ENCODE assay signal across 15 cellular contexts in the genomic region with DNA sequence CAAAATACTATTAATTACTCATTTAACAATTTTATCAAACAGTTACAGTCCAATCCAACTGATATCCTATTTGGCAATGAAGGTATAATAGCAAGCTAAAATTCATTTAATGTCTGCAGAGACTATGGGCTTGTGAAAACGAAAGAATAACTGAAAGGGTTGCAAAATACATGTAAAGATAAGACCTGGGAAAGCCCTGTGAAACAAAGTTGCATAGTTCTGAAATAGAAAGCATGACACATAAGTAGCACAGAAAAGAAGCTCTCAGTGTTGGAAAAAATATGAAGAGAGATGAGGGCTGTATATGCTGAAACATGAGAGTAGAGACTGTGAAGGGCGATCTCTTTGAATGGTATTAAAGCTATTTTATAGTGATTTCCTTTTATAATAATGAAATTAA.
DNase-seq lines count a peak whose midpoint lies in the region; ATAC-seq and TF ChIP-seq lines count a peak whose summit lies in the region.
"Had no signal": no experiment of that assay in that cellular context is flagged by ENCODE, and none has a peak within 500 bp of the region (broad histone marks: within the 10 kb centered on the region; RNA-seq: fewer than 3 reads in every experiment).

No MANE protein-coding gene starts in this region.

- no peak overlapping the region for H3K4me3 Mint-ChIP-seq in activated T-helper 17 cell treated with anti-CD3 and anti-CD28 coated beads, Interleukin-2, amount 50 U/mL, for 72 hours
- H3K4me3 Mint-ChIP-seq: activated naive CD8-positive, alpha-beta T cell treated with anti-CD3 and anti-CD28 coated beads, Interleukin-2, amount 10 ng/mL, durations not matched to agents 7 days and 5 days; dendritic cell treated with granulocyte-macrophage colony-stimulating factor and Interleukin-4, amounts not matched to agents 40 ng/mL and 50 ng/mL, for 4 days; stimulated activated naive CD8-positive, alpha-beta T cell treated with anti-CD3 and anti-CD28 coated beads, Interleukin-15, Interleukin-2, amounts not matched to agents 100 ng/mL and 50 ng/mL, for 24 hours had no signal

- DNase-seq in EL (peak; percentile 20), UCSD-AML1 (lab: John Stamatoyannopoulos, UW; ENCODE audit: unreplicated experiment) (no peak), ascending aorta (ENCODE audit: low spot score in 2 of 2) (no peak), amygdala (lab: John Stamatoyannopoulos, UW) (no peak)
- no peak for DNase-seq in activated naive CD4-positive, alpha-beta T cell treated with anti-CD3 and anti-CD28 coated beads, Interleukin-2, amount 50 U/mL, for 72 hours (ENCODE audit: low spot score in 2 of 2)
- DNase-seq: activated naive CD8-positive, alpha-beta T cell treated with anti-CD3 and anti-CD28 coated beads, Interleukin-2, amount 10 ng/mL, durations not matched to agents 7 days and 5 days; DMS153; foreskin keratinocyte; mucosa of descending colon; stimulated activated CD4-positive, alpha-beta T cell treated with anti-CD3 and anti-CD28 coated beads, Interleukin-4, amount 100 ng/mL, for 4 hours had no signal

- TF ChIP-seq CTCF in ascending aorta (IDR thresholded peaks at IDR 0.05) = no peak

- no peaks in the 10 kb centered on the region for H3K4me1 ChIP-seq in ascending aorta
- H3K4me1 ChIP-seq: foreskin keratinocyte had no signal

- H3K27ac Mint-ChIP-seq in activated T-helper 17 cell treated with anti-CD3 and anti-CD28 coated beads, Interleukin-2, amount 50 U/mL, for 72 hours = no peak overlapping the region
- H3K27ac Mint-ChIP-seq in activated naive CD4-positive, alpha-beta T cell treated with anti-CD3 and anti-CD28 coated beads, Interleukin-2, amount 50 U/mL, for 72 hours = no peak overlapping the region
- H3K27ac Mint-ChIP-seq: activated naive CD8-positive, alpha-beta T cell treated with anti-CD3 and anti-CD28 coated beads, Interleukin-2, amount 10 ng/mL, durations not matched to agents 7 days and 5 days; dendritic cell treated with granulocyte-macrophage colony-stimulating factor and Interleukin-4, amounts not matched to agents 40 ng/mL and 50 ng/mL, for 4 days; stimulated activated naive CD8-positive, alpha-beta T cell treated with anti-CD3 and anti-CD28 coated beads, Interleukin-15, Interleukin-2, amounts not matched to agents 100 ng/mL and 50 ng/mL, for 24 hours had no signal

- no peaks in the 10 kb centered on the region for H3K9me3 Mint-ChIP-seq in activated T-helper 17 cell treated with anti-CD3 and anti-CD28 coated beads, Interleukin-2, amount 50 U/mL, for 72 hours
- no peaks in the 10 kb centered on the region for H3K9me3 Mint-ChIP-seq in activated naive CD4-positive, alpha-beta T cell treated with anti-CD3 and anti-CD28 coated beads, Interleukin-2, amount 50 U/mL, for 72 hours
- H3K9me3 Mint-ChIP-seq: activated naive CD8-positive, alpha-beta T cell treated with anti-CD3 and anti-CD28 coated beads, Interleukin-2, amount 10 ng/mL, durations not matched to agents 7 days and 5 days; stimulated activated naive CD8-positive, alpha-beta T cell treated with anti-CD3 and anti-CD28 coated beads, Interleukin-15, Interleukin-2, amounts not matched to agents 100 ng/mL and 50 ng/mL, for 24 hours had no signal

- H3K36me3 ChIP-seq in ascending aorta = no peaks in the 10 kb centered on the region

- H3K27ac ChIP-seq in ascending aorta = no peak overlapping the region
- H3K27ac ChIP-seq: foreskin keratinocyte had no signal

- H3K4me3 ChIP-seq in ascending aorta = no peak overlapping the region
- H3K4me3 ChIP-seq: mucosa of descending colon had no signal

- H3K27me3 Mint-ChIP-seq in activated T-helper 17 cell treated with anti-CD3 and anti-CD28 coated beads, Interleukin-2, amount 50 U/mL, for 72 hours = peaks cover 4% of the 10 kb centered on the region
- H3K27me3 Mint-ChIP-seq: activated naive CD8-positive, alpha-beta T cell treated with anti-CD3 and anti-CD28 coated beads, Interleukin-2, amount 10 ng/mL, durations not matched to agents 7 days and 5 days; dendritic cell treated with granulocyte-macrophage colony-stimulating factor and Interleukin-4, amounts not matched to agents 40 ng/mL and 50 ng/mL, for 4 days; stimulated activated naive CD8-positive, alpha-beta T cell treated with anti-CD3 and anti-CD28 coated beads, Interleukin-15, Interleukin-2, amounts not matched to agents 100 ng/mL and 50 ng/mL, for 24 hours had no signal

- H3K9me3 ChIP-seq in ascending aorta = no peaks in the 10 kb centered on the region
- H3K9me3 ChIP-seq: mucosa of descending colon had no signal

- no peaks in the 10 kb centered on the region for H3K4me1 Mint-ChIP-seq in activated T-helper 17 cell treated with anti-CD3 and anti-CD28 coated beads, Interleukin-2, amount 50 U/mL, for 72 hours
- H3K4me1 Mint-ChIP-seq: activated naive CD8-positive, alpha-beta T cell treated with anti-CD3 and anti-CD28 coated beads, Interleukin-2, amount 10 ng/mL, durations not matched to agents 7 days and 5 days had no signal

- ATAC-seq in GM21390 (IDR thresholded peaks at IDR 0.05; ENCODE audit: unreplicated experiment) (peak; percentile 87), HG03442 (IDR thresholded peaks at IDR 0.05; ENCODE audit: unreplicated experiment) (peak; percentile 89)
- peak; percentile 29 for ATAC-seq in activated T-helper 17 cell treated with anti-CD3 and anti-CD28 coated beads, Interleukin-2, amount 50 U/mL, for 72 hours (replicated peaks)
- ATAC-seq in activated naive CD4-positive, alpha-beta T cell treated with anti-CD3 and anti-CD28 coated beads, Interleukin-2, amount 50 U/mL, for 72 hours = no peak
- ATAC-seq: foreskin keratinocyte, mucosa of descending colon had no signal

- H3K36me3 Mint-ChIP-seq in activated T-helper 17 cell treated with anti-CD3 and anti-CD28 coated beads, Interleukin-2, amount 50 U/mL, for 72 hours (ENCODE audit: low read depth) = no peaks in the 10 kb centered on the region
- H3K36me3 Mint-ChIP-seq in activated naive CD4-positive, alpha-beta T cell treated with anti-CD3 and anti-CD28 coated beads, Interleukin-2, amount 50 U/mL, for 72 hours = no peaks in the 10 kb centered on the region
- H3K36me3 Mint-ChIP-seq: activated naive CD8-positive, alpha-beta T cell treated with anti-CD3 and anti-CD28 coated beads, Interleukin-2, amount 10 ng/mL, durations not matched to agents 7 days and 5 days had no signal

- no peaks in the 10 kb centered on the region for H3K27me3 ChIP-seq in ascending aorta
- H3K27me3 ChIP-seq: foreskin keratinocyte had no signal

- intact Hi-C loops in ascending aorta (cut with DNase I) = no loop called here

Comparison
In these comparisons a context has a peak if more than half of its experiments do, and no peak if none do; other contexts are left out.
1. ATAC-seq: peak in GM21390 (single experiment), HG03442 (single experiment) and activated T-helper 17 cell treated with anti-CD3 and anti-CD28 coated beads, Interleukin-2, amount 50 U/mL, for 72 hours (single experiment); none in activated naive CD4-positive, alpha-beta T cell treated with anti-CD3 and anti-CD28 coated beads, Interleukin-2, amount 50 U/mL, for 72 hours (0 of 2).